In genomic region chr1:54282101-54282847, GRCh38 we compare ENCODE assay signal across 15 cellular contexts.
DNase-seq lines count a peak whose midpoint lies in the region; ATAC-seq and TF ChIP-seq lines count a peak whose summit lies in the region.
"Had no signal": no experiment of that assay in that cellular context is flagged by ENCODE, and none has a peak within 500 bp of the region (broad histone marks: within the 10 kb centered on the region; RNA-seq: fewer than 3 reads in every experiment).

No MANE protein-coding gene starts in this region.

- no peak for DNase-seq in T-helper 1 cell
- DNase-seq in NCI-H2171 (lab: John Stamatoyannopoulos, UW): peak; percentile 11
- DNase-seq in coronary artery (ENCODE audit: low spot score): no peak
- no peak for DNase-seq in psoas muscle
- no peak for DNase-seq in chondrocyte (ENCODE audit: low spot score)
- no peak for DNase-seq in mucosa of descending colon
- DNase-seq: NCI-H1436; SJCRH30; stimulated activated naive B cell treated with anti-CD40 and anti-IgM and Interleukin-4, amounts not matched to agents 10 μg/mL and 1 μg/mL and 100 μg/mL, for 72 hours had no signal

- H3K4me1 ChIP-seq in psoas muscle (peaks cover 57% of the 10 kb centered on the region), mucosa of descending colon (ENCODE audit: low read depth) (peaks cover 43% of the 10 kb centered on the region)
- H3K4me1 ChIP-seq: parathyroid adenoma had no signal

- H3K27me3 ChIP-seq in psoas muscle (ENCODE audit: insufficient read depth in 3 of 3, low read length in 2 of 3): no peaks in the 10 kb centered on the region
- H3K27me3 ChIP-seq: BLaER1, SJCRH30 had no signal

- peaks cover 0 to 10% of the 10 kb centered on the region in 2 donors for H3K36me3 ChIP-seq in psoas muscle (ENCODE audit: insufficient read depth in 1 of 2, low read depth in 1 of 2)
- H3K36me3 ChIP-seq in mucosa of descending colon (ENCODE audit: low read depth): no peaks in the 10 kb centered on the region
- H3K36me3 ChIP-seq: SJCRH30 had no signal

- H3K36me3 Mint-ChIP-seq in T-helper 1 cell treated with Interleukin-12 subunit alpha and Interleukin-12 subunit beta and Interleukin-4 antibody, amounts not matched to agents 30 μg/mL and 1 μg/mL, for 36 hours (ENCODE audit: low read depth): peaks cover 19% of the 10 kb centered on the region
- peaks cover 9% of the 10 kb centered on the region for H3K36me3 Mint-ChIP-seq in chondrocyte (ENCODE audit: low read depth)

- ATAC-seq in psoas muscle: peak in 2 of 4 donors; percentile 18 to 28
- no peak for ATAC-seq in HG03521 (IDR thresholded peaks at IDR 0.05; ENCODE audit: unreplicated experiment)
- ATAC-seq in mucosa of descending colon: no peak
- ATAC-seq: stimulated activated naive B cell treated with anti-CD40 and anti-IgM and Interleukin-4, amounts not matched to agents 10 μg/mL and 1 μg/mL and 100 μg/mL, for 72 hours had no signal

- H3K27ac ChIP-seq in coronary artery (peak overlapping the region; percentile 44 to 75), psoas muscle (peak overlapping the region; percentile 50)
- H3K27ac ChIP-seq: 22Rv1, BLaER1, parathyroid adenoma, SJCRH30 had no signal

- H3K9me3 ChIP-seq in psoas muscle (no peaks in the 10 kb centered on the region), mucosa of descending colon (no peaks in the 10 kb centered on the region)
- H3K9me3 ChIP-seq: BLaER1, SJCRH30 had no signal

- H3K4me1 Mint-ChIP-seq in T-helper 1 cell treated with Interleukin-12 subunit alpha and Interleukin-12 subunit beta and Interleukin-4 antibody, amounts not matched to agents 30 μg/mL and 1 μg/mL, for 36 hours (ENCODE audit: low read depth): peaks cover 74% of the 10 kb centered on the region
- peaks cover 43% of the 10 kb centered on the region for H3K4me1 Mint-ChIP-seq in chondrocyte (ENCODE audit: low read depth)

- no peaks in the 10 kb centered on the region for H3K9me3 Mint-ChIP-seq in T-helper 1 cell treated with Interleukin-12 subunit alpha and Interleukin-12 subunit beta and Interleukin-4 antibody, amounts not matched to agents 30 μg/mL and 1 μg/mL, for 36 hours
- no peaks in the 10 kb centered on the region for H3K9me3 Mint-ChIP-seq in chondrocyte (ENCODE audit: low read depth)
- H3K9me3 Mint-ChIP-seq: stimulated activated naive B cell treated with anti-CD40 and anti-IgM and Interleukin-4, amounts not matched to agents 10 μg/mL and 1 μg/mL and 100 μg/mL, for 72 hours had no signal

- intact Hi-C loops in psoas muscle (cut with DNase I) (no loop called here), mucosa of descending colon (cut with DNase I, micrococcal nuclease) (no loop called here)

- peak overlapping the region; percentile 64 for H3K4me3 Mint-ChIP-seq in T-helper 1 cell treated with Interleukin-12 subunit alpha and Interleukin-12 subunit beta and Interleukin-4 antibody, amounts not matched to agents 30 μg/mL and 1 μg/mL, for 36 hours
- H3K4me3 Mint-ChIP-seq in chondrocyte (ENCODE audit: unreplicated experiment): no peak overlapping the region
- H3K4me3 Mint-ChIP-seq: stimulated activated naive B cell treated with anti-CD40 and anti-IgM and Interleukin-4, amounts not matched to agents 10 μg/mL and 1 μg/mL and 100 μg/mL, for 72 hours had no signal

- no peaks in the 10 kb centered on the region for H3K27me3 Mint-ChIP-seq in T-helper 1 cell treated with Interleukin-12 subunit alpha and Interleukin-12 subunit beta and Interleukin-4 antibody, amounts not matched to agents 30 μg/mL and 1 μg/mL, for 36 hours (ENCODE audit: low read depth)
- H3K27me3 Mint-ChIP-seq in chondrocyte (ENCODE audit: low read depth): no peaks in the 10 kb centered on the region
- H3K27me3 Mint-ChIP-seq: stimulated activated naive B cell treated with anti-CD40 and anti-IgM and Interleukin-4, amounts not matched to agents 10 μg/mL and 1 μg/mL and 100 μg/mL, for 72 hours had no signal

- H3K27ac Mint-ChIP-seq in T-helper 1 cell treated with Interleukin-12 subunit alpha and Interleukin-12 subunit beta and Interleukin-4 antibody, amounts not matched to agents 30 μg/mL and 1 μg/mL, for 36 hours: peak overlapping the region; percentile 95
- no peak overlapping the region for H3K27ac Mint-ChIP-seq in chondrocyte (ENCODE audit: unreplicated experiment)
- H3K27ac Mint-ChIP-seq: stimulated activated naive B cell treated with anti-CD40 and anti-IgM and Interleukin-4, amounts not matched to agents 10 μg/mL and 1 μg/mL and 100 μg/mL, for 72 hours had no signal

- H3K4me3 ChIP-seq in coronary artery: no peak overlapping the region
- H3K4me3 ChIP-seq in psoas muscle: no peak overlapping the region
- H3K4me3 ChIP-seq in mucosa of descending colon: no peak overlapping the region
- H3K4me3 ChIP-seq: BLaER1, SJCRH30, skin epidermis had no signal

- TF ChIP-seq CTCF in coronary artery (IDR thresholded peaks at IDR 0.05) (no peak), psoas muscle (IDR thresholded peaks at IDR 0.05) (no peak), chondrocyte (IDR thresholded peaks at IDR 0.05) (no peak), mucosa of descending colon (IDR thresholded peaks at IDR 0.05) (no peak)

- WGBS in psoas muscle, 3 donors: 71 to 77% (median 71%) methylated on average over 16 of the region's 16 CpGs
